ENCODE assay signal across 8 cellular contexts in the genomic region with DNA sequence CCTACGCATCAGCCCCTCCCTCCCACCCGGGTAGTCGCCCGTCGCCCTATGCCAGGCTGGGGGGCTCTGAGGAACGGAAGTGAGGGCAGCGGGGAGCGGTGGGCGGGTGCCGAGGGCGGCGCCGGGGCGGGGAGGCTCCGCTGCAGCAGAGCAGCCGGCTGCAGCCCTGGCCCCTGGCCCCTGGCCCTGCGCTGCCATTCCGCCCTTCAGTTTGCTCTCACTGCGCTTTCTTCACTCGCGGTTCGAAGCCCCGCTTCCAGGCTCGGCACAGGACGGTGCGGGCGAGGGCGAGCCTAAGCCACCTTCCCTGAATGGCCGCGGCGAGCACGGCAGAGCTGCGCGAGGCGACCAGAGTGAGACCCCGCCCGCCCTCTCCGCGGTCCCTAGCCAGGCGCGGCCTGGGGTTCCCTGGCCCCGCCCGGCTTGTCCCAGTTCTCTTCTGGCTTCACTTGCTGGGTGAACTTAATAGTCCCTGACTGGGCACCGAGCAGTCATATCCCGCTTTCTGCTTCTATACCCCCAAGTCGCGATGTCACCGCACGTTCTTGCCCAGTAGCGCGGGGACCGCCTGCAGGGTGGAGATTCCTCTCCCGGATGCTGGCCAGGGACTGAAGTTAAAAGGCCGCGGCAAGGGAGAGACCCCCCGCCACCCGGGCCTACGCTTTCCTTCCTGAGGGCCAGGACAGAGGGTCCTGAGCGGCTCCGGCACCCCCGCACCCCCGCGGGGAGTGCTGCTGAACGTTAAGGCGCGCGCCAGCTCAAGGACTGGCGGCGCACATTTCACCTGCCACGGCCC. TPM values are rescaled to one million over a fixed set of nuclear protein-coding genes. Genes with fewer than 3 reads are reported as not detected.
DNase-seq lines count a peak whose midpoint lies in the region; ATAC-seq, FAIRE-seq and TF ChIP-seq lines count a peak whose summit lies in the region.

No MANE protein-coding gene starts in this region.

- H3K9me3 ChIP-seq in mammary epithelial cell (replicated peaks; ENCODE audit: insufficient read depth, low read length) (peaks cover 7% of the 10 kb centered on the region), HepG2 (ENCODE audit: low read length) (peaks cover 11% of the 10 kb centered on the region; the same call in 1 of the 2 replicates)

- H3K4me1 ChIP-seq in mammary epithelial cell (ENCODE audit: insufficient read depth, low read length) (peaks cover 17% of the 10 kb centered on the region), HepG2 (ENCODE audit: insufficient read depth, low read length) (peaks cover 17% of the 10 kb centered on the region)

- H3K4me3 ChIP-seq in mammary epithelial cell (replicated peaks in 1 of 3; ENCODE audit: insufficient read depth in 1 of 3, low read depth in 2 of 3, low read length in 3 of 3) (peak overlapping the region; percentile 83 to 99 (median 97)), HepG2 (replicated peaks in 1 of 3; ENCODE audit: insufficient read depth in 1 of 3, low read depth in 2 of 3, low read length in 3 of 3) (peak overlapping the region; percentile 62 to 83 (median 64); a peak in 5 of 6 replicates)

- H3K27ac ChIP-seq in mammary epithelial cell (ENCODE audit: insufficient read depth, low read depth, low read length) (peak overlapping the region; percentile 3), HepG2 (ENCODE audit: extremely low read length, insufficient read depth, low read length) (no peak overlapping the region), temporal lobe (ENCODE audit: low read depth, low read length) (peak overlapping the region; percentile 27)

- intact Hi-C loops in mammary epithelial cell (cut with micrococcal nuclease) = no loop called here
- intact Hi-C loops in HepG2 (cut with micrococcal nuclease; ENCODE audit: unreplicated experiment) = loop anchor here (2.0 kb wide), 1 partner anchor 24 kb away; no protein-coding TSS in a partner anchor

- H3K79me2 ChIP-seq in mammary epithelial cell (ENCODE audit: insufficient read depth, low read length) (no peaks in the 10 kb centered on the region), HepG2 (ENCODE audit: insufficient read depth, low read length) (no peaks in the 10 kb centered on the region)

- peak; percentile 43 for ATAC-seq in HG02610 (IDR thresholded peaks at IDR 0.05; ENCODE audit: unreplicated experiment)
- peak; percentile 80 for ATAC-seq in HepG2

- H3K36me3 ChIP-seq in mammary epithelial cell (ENCODE audit: insufficient read depth, low read length) = no peaks in the 10 kb centered on the region
- no peaks in the 10 kb centered on the region for H3K36me3 ChIP-seq in HepG2 (replicated peaks in 1 of 2; ENCODE audit: control insufficient read depth in 1 of 2, insufficient read depth in 2 of 2, low read length in 2 of 2)

- DNase-seq in SKM-1 treated with dmso at 0.1 percent for 144 hours (lab: John Stamatoyannopoulos, UW; ENCODE audit: unreplicated experiment) (peak; percentile 43), SKM-1 (lab: John Stamatoyannopoulos, UW; ENCODE audit: unreplicated experiment) (no peak), NCI-H2227 treated with DMSO at 0.1 percent for 48 hours (lab: John Stamatoyannopoulos, UW) (peak; percentile 80), mammary epithelial cell (no peak), HepG2 (ENCODE audit: low spot score) (no peak), amniotic stem cell (lab: John Stamatoyannopoulos, UW) (no peak)

- H3K4me2 ChIP-seq in mammary epithelial cell (ENCODE audit: insufficient read depth, low read depth, low read length) (peak overlapping the region; percentile 100), HepG2 (ENCODE audit: low read depth, low read length) (peak overlapping the region; percentile 84)

- FAIRE-seq in HepG2 (lab: Jason Lieb, UNC) = no peak

- TF ChIP-seq EP300 in HepG2 (IDR thresholded peaks at IDR 0.05; ENCODE audit: low read depth in 2 of 2, low read length in 2 of 2) (no peak), HepG2 (CRISPR knock-in tag; IDR thresholded peaks at IDR 0.05; ENCODE audit: borderline replicate concordance) (no peak)

- in situ Hi-C loops in mammary epithelial cell (cut with MboI; ENCODE audit: low sequenced_read_pairs in 2 of 2) = no loop called here
- in situ Hi-C loops in HepG2 (cut with HindIII; ENCODE audit: extremely low pct_ligation_motif_present, low pct_unique_long_range_greater_than_20kb) = no loop called here

- dilution Hi-C loops in mammary epithelial cell (cut with HindIII; ENCODE audit: low sequenced_read_pairs) = no loop called here

- BruUV-seq in mammary epithelial cell (replicated peaks; lab: Mats Ljungman, UMichigan) (no TSS peak), HepG2 (replicated peaks; lab: Mats Ljungman, UMichigan) (no TSS peak)

- 8% methylated on average over 20 of the region's 70 CpGs for WGBS in mammary epithelial cell (ENCODE audit: low coverage, missing lambda C conversion rate)
- WGBS in HepG2 (ENCODE audit: low lambda C conversion rate) = 7% methylated on average over 3 of the region's 70 CpGs

- H3K9ac ChIP-seq in mammary epithelial cell (ENCODE audit: insufficient read depth, low read length) = no peak overlapping the region
- no peak overlapping the region for H3K9ac ChIP-seq in HepG2 (ENCODE audit: insufficient read depth, low read depth, low read length)

- no peaks in the 10 kb centered on the region for H4K20me1 ChIP-seq in mammary epithelial cell (ENCODE audit: insufficient read depth, low read length)
- H4K20me1 ChIP-seq in HepG2 (ENCODE audit: insufficient read depth, low read length) = no peaks in the 10 kb centered on the region

- H2AFZ ChIP-seq in mammary epithelial cell (ENCODE audit: low read depth, low read length) (peak overlapping the region; percentile 100), HepG2 (ENCODE audit: low read length) (no peak overlapping the region)

- H3K27me3 ChIP-seq in mammary epithelial cell (ENCODE audit: insufficient read depth, low read length) (peaks cover 5% of the 10 kb centered on the region), HepG2 (ENCODE audit: control insufficient read depth in 1 of 2, insufficient read depth in 2 of 2, low read length in 2 of 2) (peaks cover 0 to 13% of the 10 kb centered on the region in 2 experiments; a peak in 2 of 5 replicates)

- no peak for TF ChIP-seq POLR2A in HepG2 (IDR thresholded peaks at IDR 0.05; ENCODE audit: insufficient read depth in 1 of 2, low read depth in 2 of 2, low read length in 2 of 2)

- TF ChIP-seq CTCF in mammary epithelial cell (conservative IDR thresholded peaks at IDR 0.05 in 1 of 2, IDR thresholded peaks at IDR 0.05 in 1 of 2; ENCODE audit: extremely low read depth in 1 of 2, insufficient read depth in 1 of 2, low read depth in 1 of 2, low read length in 2 of 2) (no peak), HepG2 (CRISPR knock-in tag; IDR thresholded peaks at IDR 0.05) (no peak)

- CTCF ChIA-PET in mammary epithelial cell (lab: Charles Lee; ENCODE audit: low non-redundant PET) (no interaction called here), HepG2 (lab: Yijun Ruan, JAX; ENCODE audit: low intra/inter-chr PET ratio, low total read pairs) (no interaction called here)

- POLR2A ChIA-PET in HepG2 (lab: Yijun Ruan, JAX) = no interaction called here

- no peak for TF ChIP-seq RAD21 in HepG2 (CRISPR knock-in tag; IDR thresholded peaks at IDR 0.05)

TF ChIP-seq in HepG2, 621 proteins besides CTCF, POLR2A, EP300 and RAD21 (continues in another document):
- TF ChIP-seq, protein P1, sequence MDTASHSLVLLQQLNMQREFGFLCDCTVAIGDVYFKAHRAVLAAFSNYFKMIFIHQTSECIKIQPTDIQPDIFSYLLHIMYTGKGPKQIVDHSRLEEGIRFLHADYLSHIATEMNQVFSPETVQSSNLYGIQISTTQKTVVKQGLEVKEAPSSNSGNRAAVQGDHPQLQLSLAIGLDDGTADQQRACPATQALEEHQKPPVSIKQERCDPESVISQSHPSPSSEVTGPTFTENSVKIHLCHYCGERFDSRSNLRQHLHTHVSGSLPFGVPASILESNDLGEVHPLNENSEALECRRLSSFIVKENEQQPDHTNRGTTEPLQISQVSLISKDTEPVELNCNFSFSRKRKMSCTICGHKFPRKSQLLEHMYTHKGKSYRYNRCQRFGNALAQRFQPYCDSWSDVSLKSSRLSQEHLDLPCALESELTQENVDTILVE (CRISPR knock-in tag; IDR thresholded peaks at IDR 0.05) = no peak

RNA-seq across cellular contexts. Expression of gene TRIM36, which starts 0.6 kb away (rescaled TPM):
- 1 to 10 TPM; 2.8 to 6.1 TPM for total RNA-seq in mammary epithelial cell
- 3.5 TPM for polyA plus RNA-seq in mammary epithelial cell
- polyA minus RNA-seq in mammary epithelial cell = 10.0 TPM
- total RNA-seq in HepG2 (2016; rRNA removed; fragmentation: Illumina TruSeq; extraction: Trizol) = 2.0 and 2.4 TPM in 2 replicates
- 0.91 and 1.3 TPM in 2 replicates for total RNA-seq in HepG2 (2016; cell fraction: cytosol; rRNA removed; fragmentation: Illumina TruSeq; extraction: Trizol; ENCODE audit: low read depth)
- 1.8 and 2.7 TPM in 2 replicates for total RNA-seq in HepG2 (2016; cell fraction: insoluble cytoplasmic fraction; rRNA removed; fragmentation: Illumina TruSeq; extraction: Trizol)
- total RNA-seq in HepG2 (2016; cell fraction: membrane; rRNA removed; fragmentation: Illumina TruSeq; extraction: Trizol) = 1.2 TPM in 2 replicates
- 2.1 and 2.2 TPM in 2 replicates for total RNA-seq in HepG2 (2016; cell fraction: nucleus; rRNA removed; fragmentation: Illumina TruSeq; extraction: Trizol)
- polyA plus RNA-seq in HepG2 (2011; rRNA removed) = 1.4 and 1.7 TPM in 2 replicates
- polyA plus RNA-seq in HepG2 (2011; cell fraction: cytosol; rRNA removed) = 0.71 and 0.90 TPM in 2 replicates
- 0.99 and 1.5 TPM in 2 replicates for polyA plus RNA-seq in HepG2 (2011; cell fraction: nucleus; rRNA removed)
- 0.85 and 1.2 TPM in 2 replicates for polyA plus RNA-seq in HepG2 (2012)
- polyA plus RNA-seq in HepG2 (2016; cell fraction: cytosol; fragmentation: Illumina TruSeq; extraction: Trizol; ENCODE audit: low read depth) = 0.12 and 0.17 TPM in 2 replicates
- 1.4 and 1.8 TPM in 2 replicates for polyA plus RNA-seq in HepG2 (2016; cell fraction: insoluble cytoplasmic fraction; fragmentation: Illumina TruSeq; extraction: Trizol; ENCODE audit: low read depth)
- 0.13 and 0.27 TPM in 2 replicates for polyA plus RNA-seq in HepG2 (2016; cell fraction: membrane; fragmentation: Illumina TruSeq; extraction: Trizol; ENCODE audit: low read depth)
- polyA plus RNA-seq in HepG2 (2016; cell fraction: nucleus; fragmentation: Illumina TruSeq; extraction: Trizol; ENCODE audit: insufficient read depth, low read depth) = 1.7 and 2.9 TPM in 2 replicates
- polyA minus RNA-seq in HepG2 (2011; rRNA and poly(A)+ RNA removed; ENCODE audit: low replicate concordance) = 3.2 and 16.5 TPM in 2 replicates
- 0.79 and 3.6 TPM in 2 replicates for polyA minus RNA-seq in HepG2 (2011; cell fraction: cytosol; rRNA and poly(A)+ RNA removed)
- 1.6 and 3.2 TPM in 2 replicates for polyA minus RNA-seq in HepG2 (2011; cell fraction: nucleus; rRNA and poly(A)+ RNA removed)
- 79.2 TPM for total RNA-seq in temporal lobe

Comparison
In these comparisons a context has a peak if more than half of its experiments do, and no peak if none do; other contexts are left out.
1. DNase-seq: peak in SKM-1 treated with dmso at 0.1 percent for 144 hours (single experiment) and NCI-H2227 treated with DMSO at 0.1 percent for 48 hours (single experiment); none in SKM-1 (single experiment), mammary epithelial cell (single experiment), HepG2 (single experiment) and amniotic stem cell (single experiment).
2. RNA of gene TRIM36, which starts 0.6 kb away (total RNA-seq): 79.2 TPM in temporal lobe (single experiment); 2.8 to 6.1 TPM in mammary epithelial cell and 0.91 to 2.7 TPM in HepG2; every median in the first group is over 10 times any median in the second.